Comparison of ENCODE assay signal across 22 cellular contexts in genomic region chr7:123372368-123372767, GRCh38.
A peak's percentile ranks its signal among the peaks of the same experiment; 100 is the strongest.
DNase-seq lines count a peak whose midpoint lies in the region; ATAC-seq and TF ChIP-seq lines count a peak whose summit lies in the region.
"Had no signal": no experiment of that assay in that cellular context is flagged by ENCODE, and none has a peak within 500 bp of the region (broad histone marks: within the 10 kb centered on the region; RNA-seq: fewer than 3 reads in every experiment).

No MANE protein-coding gene starts in this region.

- TF ChIP-seq CTCF in choroid plexus epithelial cell (conservative IDR thresholded peaks at IDR 0.05; ENCODE audit: low read depth, low read length) (no peak), retinal pigment epithelial cell (conservative IDR thresholded peaks at IDR 0.05; ENCODE audit: low read depth, low read length) (no peak), GM10266 (IDR thresholded peaks at IDR 0.05; ENCODE audit: control insufficient read depth, insufficient read depth, low read depth, missing control alignments) (no peak)

- H3K4me3 ChIP-seq in choroid plexus epithelial cell (ENCODE audit: low read depth, low read length): no peak overlapping the region
- no peak overlapping the region for H3K4me3 ChIP-seq in retinal pigment epithelial cell (ENCODE audit: low read length)
- H3K4me3 ChIP-seq: A549, GM12878, MG63 had no signal

- ATAC-seq in HG02642 (IDR thresholded peaks at IDR 0.05; ENCODE audit: poor library complexity, unreplicated experiment): no peak
- ATAC-seq: A549, GM12878 had no signal

- DNase-seq in LHCN-M2 (ENCODE audit: low read depth) (peak; percentile 77), choroid plexus epithelial cell (ENCODE audit: low read depth) (peak; percentile 87), kidney tubule cell (ENCODE audit: low spot score) (peak; percentile 7), retinal pigment epithelial cell (ENCODE audit: low read depth) (peak; percentile 73), GM10266 (ENCODE audit: extremely low spot score) (no peak)
- no peak for DNase-seq in activated CD4-positive, CD25-positive, alpha-beta regulatory T cell (lab: John Stamatoyannopoulos, UW)
- DNase-seq: CD4-positive, alpha-beta T cell; GF-D8; H9; Karpas-422; MG63; NCI-H1048; NCI-H1436; NCI-H2081; NCI-H2171 treated with DMSO at 0.1 percent for 48 hours; NCI-H510A; NCI-H748 treated with DMSO at 0.1 percent for 48 hours; NK-92 treated with Interleukin-12 subunit alpha and Interleukin-12 subunit beta, amount 100 ng/mL, for 24 hours; Right ventricle myocardium superior had no signal

Comparison
In these comparisons a context has a peak if more than half of its experiments do, and no peak if none do; other contexts are left out.
1. DNase-seq: peak in LHCN-M2 (single experiment), choroid plexus epithelial cell (single experiment), kidney tubule cell (single experiment) and retinal pigment epithelial cell (single experiment); none in activated CD4-positive, CD25-positive, alpha-beta regulatory T cell (0 of 4) and GM10266 (single experiment).